In genomic region chr10:83539528-83540308, GRCh38 we compare ENCODE assay signal across 8 cellular contexts.
A peak's percentile ranks its signal among the peaks of the same experiment; 100 is the strongest.
DNase-seq lines count a peak whose midpoint lies in the region; ATAC-seq and TF ChIP-seq lines count a peak whose summit lies in the region.

No MANE protein-coding gene starts in this region.

- TF ChIP-seq CTCF in brain (conservative IDR thresholded peaks at IDR 0.05) (no peak), neural cell (IDR thresholded peaks at IDR 0.05; ENCODE audit: poor library complexity, severe bottlenecking) (peak; percentile 8), spleen (IDR thresholded peaks at IDR 0.05 in 8 of 11, conservative IDR thresholded peaks at IDR 0.05 in 3 of 11) (no peak)

- peak; percentile 42 for TF ChIP-seq RAD21 in neural cell (conservative IDR thresholded peaks at IDR 0.05)

- H3K36me3 Mint-ChIP-seq in brain, result no peaks in the 10 kb centered on the region

- DNase-seq in spleen (no peak), NCI-H187 treated with DMSO at 0.1 percent for 48 hours (lab: John Stamatoyannopoulos, UW) (no peak)
- no peak for DNase-seq in activated effector memory CD4-positive, alpha-beta T cell treated with anti-CD3 and anti-CD28 coated beads, Interleukin-2, amount 50 U/mL, for 16 hours
- DNase-seq in activated T-cell treated with anti-CD3 and anti-CD28 coated beads, Interleukin-2, amount 50 U/mL, for 1 hour, result no peak

- H4K20me1 ChIP-seq in neural cell (ENCODE audit: insufficient read depth), result no peaks in the 10 kb centered on the region

- no peak overlapping the region for H2AFZ ChIP-seq in neural cell (ENCODE audit: low read depth, low read length)

- H3F3A ChIP-seq in neural cell (ENCODE audit: insufficient read depth, low read length, poor library complexity, severe bottlenecking), result no peaks in the 10 kb centered on the region

- intact Hi-C loops in spleen (cut with DNase I; ENCODE audit: low total_unique reads), result no loop called here

- peak; percentile 51 for ATAC-seq in GM18498 (IDR thresholded peaks at IDR 0.05; ENCODE audit: unreplicated experiment)
- ATAC-seq in HG02852 (IDR thresholded peaks at IDR 0.05; ENCODE audit: unreplicated experiment), result peak; percentile 73

- H3K36me3 ChIP-seq in neural cell (ENCODE audit: insufficient read depth, low read length) (no peaks in the 10 kb centered on the region), spleen (no peaks in the 10 kb centered on the region)

- H3K4me2 ChIP-seq in neural cell (ENCODE audit: low read length), result peak overlapping the region; percentile 50

- H3K4me3 ChIP-seq in neural cell (ENCODE audit: low read length) (peak overlapping the region; percentile 27), spleen (no peak overlapping the region)

- peak; percentile 94 for TF ChIP-seq EP300 in neural cell (conservative IDR thresholded peaks at IDR 0.05; ENCODE audit: poor library complexity, severe bottlenecking)

- H3K27me3 Mint-ChIP-seq in brain, result no peaks in the 10 kb centered on the region

- peak overlapping the region in 4 of 5 experiments; percentile 4 to 76 (median 36) for H3K27ac Mint-ChIP-seq in brain

- H3K4me3 Mint-ChIP-seq in brain, result no peak overlapping the region

- no peaks in the 10 kb centered on the region for H3K79me2 ChIP-seq in neural cell (replicated peaks; ENCODE audit: insufficient read depth, low read length)

- no peak for TF ChIP-seq POLR2A in spleen (IDR thresholded peaks at IDR 0.05)

- no peaks in the 10 kb centered on the region for H3K9me2 ChIP-seq in neural cell (ENCODE audit: insufficient read depth, low read length)

- H3K9ac ChIP-seq in neural cell (ENCODE audit: low read length), result no peak overlapping the region

- H3K27me3 ChIP-seq in neural cell (ENCODE audit: insufficient read depth, low read depth, low read length) (no peaks in the 10 kb centered on the region), spleen (replicated peaks in 1 of 7) (no peaks in the 10 kb centered on the region)

- H3K9me3 ChIP-seq in neural cell (ENCODE audit: low read length), result no peaks in the 10 kb centered on the region
- H3K9me3 ChIP-seq in spleen, result no peaks in the 10 kb centered on the region

- peaks cover 41% of the 10 kb centered on the region for H3K4me1 Mint-ChIP-seq in brain

- WGBS in spleen, 5 donors, result 48 to 77% (median 66%) methylated on average over 2 of the region's 2 CpGs

- no peaks in the 10 kb centered on the region for H3K9me3 Mint-ChIP-seq in brain

- peak overlapping the region; percentile 74 for H3K27ac ChIP-seq in neural cell (ENCODE audit: low read length)
- no peak overlapping the region for H3K27ac ChIP-seq in spleen

- no peaks in the 10 kb centered on the region for H3K4me1 ChIP-seq in spleen

TF ChIP-seq in neural cell, 6 proteins besides CTCF, POLR2A, EP300 and RAD21:
- TF ChIP-seq POLR2AphosphoS5 (IDR thresholded peaks at IDR 0.05) (peak; percentile 85), EZH2 (IDR thresholded peaks at IDR 0.05; ENCODE audit: borderline replicate concordance, insufficient read depth, low read length, poor library complexity, severe bottlenecking) (no peak), TAF1 (IDR thresholded peaks at IDR 0.05; ENCODE audit: low read depth) (no peak), SMC3 (conservative IDR thresholded peaks at IDR 0.05; ENCODE audit: poor library complexity) (peak; percentile 44), REST (IDR thresholded peaks at IDR 0.05; ENCODE audit: borderline replicate concordance) (peak; percentile 78), MXI1 (conservative IDR thresholded peaks at IDR 0.05; ENCODE audit: poor library complexity, severe bottlenecking) (peak; percentile 92)
TF ChIP-seq in neural cell: peak in this region for 4.
